12 cellular contexts compared by ENCODE assay signal in genomic region chr14:61177279-61178225, GRCh38.
A peak's percentile ranks its signal among the peaks of the same experiment; 100 is the strongest.
DNase-seq lines count a peak whose midpoint lies in the region; ATAC-seq, FAIRE-seq and TF ChIP-seq lines count a peak whose summit lies in the region.
"Had no signal": no experiment of that assay in that cellular context is flagged by ENCODE, and none has a peak within 500 bp of the region (broad histone marks: within the 10 kb centered on the region; RNA-seq: fewer than 3 reads in every experiment).

No MANE protein-coding gene starts in this region.

- H3K4me1 Mint-ChIP-seq in activated CD4-positive, alpha-beta T cell treated with anti-CD3 and anti-CD28 coated beads, Interleukin-2, amount 10 ng/mL, durations not matched to agents 7 days and 5 days: peaks cover 22% of the 10 kb centered on the region
- peaks cover 70% of the 10 kb centered on the region for H3K4me1 Mint-ChIP-seq in chondrocyte (ENCODE audit: low read depth)

- H3K27me3 Mint-ChIP-seq in activated CD4-positive, alpha-beta T cell treated with anti-CD3 and anti-CD28 coated beads, Interleukin-2, amount 10 ng/mL, durations not matched to agents 7 days and 5 days: no peaks in the 10 kb centered on the region
- no peaks in the 10 kb centered on the region for H3K27me3 Mint-ChIP-seq in chondrocyte (ENCODE audit: low read depth)

- H3K36me3 ChIP-seq in Panc1 (ENCODE audit: control insufficient read depth, insufficient read depth, low read length): no peaks in the 10 kb centered on the region
- H3K36me3 ChIP-seq: HAP-1, left ventricle myocardium inferior had no signal

- no peaks in the 10 kb centered on the region for H3K27me3 ChIP-seq in Panc1 (ENCODE audit: control insufficient read depth, insufficient read depth, low read length)

- POLR2A ChIA-PET in activated CD4-positive, alpha-beta T cell treated with anti-CD3 and anti-CD28 coated beads, Interleukin-2, amount 10 ng/mL, durations not matched to agents 7 days and 5 days (lab: Charles Lee): no interaction called here
- POLR2A ChIA-PET in Panc1 (lab: Charles Lee): no interaction called here

- peak overlapping the region; percentile 86 for H3K27ac Mint-ChIP-seq in activated CD4-positive, alpha-beta T cell treated with anti-CD3 and anti-CD28 coated beads, Interleukin-2, amount 10 ng/mL, durations not matched to agents 7 days and 5 days
- peak overlapping the region; percentile 95 for H3K27ac Mint-ChIP-seq in chondrocyte (ENCODE audit: unreplicated experiment)

- DNase-seq in activated CD4-positive, alpha-beta T cell treated with anti-CD3 and anti-CD28 coated beads, Interleukin-2, amount 10 ng/mL, durations not matched to agents 7 days and 5 days: no peak
- DNase-seq in activated CD4-positive, alpha-beta T cell treated with anti-CD3 and anti-CD28 coated beads for 1 hour: no peak
- no peak for DNase-seq in Panc1 (ENCODE audit: low read depth, low spot score)
- no peak for DNase-seq in chondrocyte (ENCODE audit: low spot score)
- DNase-seq in GM12891 (ENCODE audit: insufficient read length, low spot score): no peak
- no peak for DNase-seq in coronary artery (ENCODE audit: low spot score)
- DNase-seq: left ventricle myocardium inferior, NCI-H748 treated with DMSO at 0.1 percent for 48 hours had no signal

- TF ChIP-seq CTCF in Panc1 (IDR thresholded peaks at IDR 0.05): no peak
- peak; percentile 17 for TF ChIP-seq CTCF in chondrocyte (IDR thresholded peaks at IDR 0.05)
- TF ChIP-seq CTCF in coronary artery (IDR thresholded peaks at IDR 0.05): no peak

- in situ Hi-C loops in Panc1 (cut with HindIII; ENCODE audit: low pct_unique_long_range_greater_than_20kb, low sequenced_read_pairs): no loop called here

- peak overlapping the region; percentile 61 for H3K4me3 Mint-ChIP-seq in activated CD4-positive, alpha-beta T cell treated with anti-CD3 and anti-CD28 coated beads, Interleukin-2, amount 10 ng/mL, durations not matched to agents 7 days and 5 days
- H3K4me3 Mint-ChIP-seq in chondrocyte (ENCODE audit: unreplicated experiment): peak overlapping the region; percentile 47

- no TSS peak for BruUV-seq in Panc1 (replicated peaks; lab: Mats Ljungman, UMichigan)

- no peak for TF ChIP-seq POLR2A in GM12891 (IDR thresholded peaks at IDR 0.05; ENCODE audit: low read depth, low read length)

- H3K4me3 ChIP-seq in Panc1 (ENCODE audit: low read depth in 2 of 2, low read length in 2 of 2) (no peak overlapping the region), skin epidermis (no peak overlapping the region), coronary artery (no peak overlapping the region)
- H3K4me3 ChIP-seq: HAP-1, left ventricle myocardium inferior had no signal

- peak; percentile 41; the same call in 1 of the 2 replicates for ATAC-seq in Panc1
- no peak for ATAC-seq in activated CD4-positive, CD25-positive, alpha-beta regulatory T cell treated with anti-CD3 and anti-CD28 coated beads, Interleukin-2, amount 50 U/mL, for 24 hours

- H3K27ac ChIP-seq in Panc1 (ENCODE audit: low read length) (peak overlapping the region; percentile 48; the same call in 1 of the 2 replicates), skin epidermis (peak overlapping the region in 14 of 21 experiments; percentile 4 to 78 (median 53)), coronary artery (no peak overlapping the region)
- H3K27ac ChIP-seq: left ventricle myocardium inferior had no signal

- peaks cover 10% of the 10 kb centered on the region for H3K4me1 ChIP-seq in Panc1 (ENCODE audit: control insufficient read depth, insufficient read depth, low read length)
- H3K4me1 ChIP-seq: HAP-1, left ventricle myocardium inferior had no signal

- peaks cover 3% of the 10 kb centered on the region for H3K9me3 Mint-ChIP-seq in activated CD4-positive, alpha-beta T cell treated with anti-CD3 and anti-CD28 coated beads, Interleukin-2, amount 10 ng/mL, durations not matched to agents 7 days and 5 days
- H3K9me3 Mint-ChIP-seq in chondrocyte (ENCODE audit: low read depth): peaks cover 4% of the 10 kb centered on the region

- no peak for FAIRE-seq in GM12891 (lab: Jason Lieb, UNC)
- FAIRE-seq: endometrium had no signal

- CTCF ChIA-PET in activated CD4-positive, alpha-beta T cell treated with anti-CD3 and anti-CD28 coated beads, Interleukin-2, amount 10 ng/mL, durations not matched to agents 7 days and 5 days (lab: Charles Lee): interaction anchor here (0.6 to 1.1 kb wide), 2 partner anchors 12 to 133 kb away, joined by 3 to 6 read pairs; no protein-coding TSS in a partner anchor
- CTCF ChIA-PET in Panc1 (lab: Charles Lee): interaction anchor here (0.5 kb wide), 1 partner anchor 519 kb away, joined by 3 read pairs; no protein-coding TSS in a partner anchor

- intact Hi-C loops in Panc1 (cut with micrococcal nuclease; ENCODE audit: unreplicated experiment): no loop called here

- no peaks in the 10 kb centered on the region for H3K9me3 ChIP-seq in Panc1 (ENCODE audit: control insufficient read depth, insufficient read depth, low read depth, low read length)
- H3K9me3 ChIP-seq: HAP-1 had no signal

- H3K36me3 Mint-ChIP-seq in activated CD4-positive, alpha-beta T cell treated with anti-CD3 and anti-CD28 coated beads, Interleukin-2, amount 10 ng/mL, durations not matched to agents 7 days and 5 days (ENCODE audit: low read depth): no peaks in the 10 kb centered on the region
- H3K36me3 Mint-ChIP-seq in chondrocyte (ENCODE audit: low read depth): no peaks in the 10 kb centered on the region

TF ChIP-seq in GM12891, 5 proteins besides CTCF, POLR2A, EP300 and RAD21:
- TF ChIP-seq PAX5 (IDR thresholded peaks at IDR 0.05; ENCODE audit: insufficient read depth, low read length, severe bottlenecking): no peak
- no peak for TF ChIP-seq POLR2AphosphoS5 (IDR thresholded peaks at IDR 0.05; ENCODE audit: low read depth, low read length)
- TF ChIP-seq POU2F2 (IDR thresholded peaks at IDR 0.05; ENCODE audit: low read depth, low read length): no peak

Comparison
In these comparisons a context has a peak if more than half of its experiments do, and no peak if none do; other contexts are left out.
1. H3K27ac ChIP-seq: peak in Panc1 (single experiment) and skin epidermis (14 of 21); none in coronary artery (0 of 2).